8 cellular contexts compared by ENCODE assay signal in the genomic region with DNA sequence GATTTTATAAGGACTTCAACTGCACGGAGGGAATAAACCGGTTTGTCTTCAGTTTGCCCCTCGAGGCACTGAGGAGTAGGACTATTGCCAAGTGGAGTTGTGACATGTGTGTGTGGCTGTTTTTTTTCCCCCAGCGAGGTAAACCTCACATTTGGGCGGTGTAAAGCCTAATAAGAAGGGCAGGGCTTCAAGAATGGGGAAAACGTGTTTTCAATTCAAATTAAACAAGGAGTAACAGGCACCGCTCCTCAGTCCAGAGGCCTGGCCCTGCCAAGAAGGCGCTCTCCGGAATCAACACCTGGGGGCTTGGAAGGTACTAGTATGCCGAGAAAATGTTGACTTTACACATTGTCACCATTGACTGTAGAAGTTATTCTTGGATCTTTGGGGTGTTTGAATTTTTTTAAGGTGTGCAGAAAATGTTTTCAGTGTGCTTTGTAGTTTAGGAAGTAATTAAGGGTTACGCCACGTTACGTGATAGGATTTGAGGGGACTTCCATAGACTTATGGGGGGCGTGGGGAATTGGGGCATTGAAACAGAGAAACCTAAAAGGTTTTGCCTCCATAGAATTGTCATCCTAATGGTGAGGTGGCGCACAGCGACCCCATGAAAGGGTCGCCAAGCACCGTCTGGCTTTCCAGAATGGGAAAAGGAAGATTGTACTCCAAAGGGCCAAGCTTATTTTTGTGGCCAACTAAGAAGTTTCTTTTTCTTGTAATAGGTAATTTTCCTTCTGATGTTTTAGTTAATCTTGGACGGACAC. TPM values are rescaled to one million over a fixed set of nuclear protein-coding genes. Genes with fewer than 3 reads are reported as not detected.
A peak's percentile ranks its signal among the peaks of the same experiment; 100 is the strongest.
DNase-seq lines count a peak whose midpoint lies in the region; ATAC-seq and TF ChIP-seq lines count a peak whose summit lies in the region.

No MANE protein-coding gene starts in this region.

- DNase-seq in D341Med (ENCODE audit: low spot score): peak; percentile 18
- peak; percentile 73 for DNase-seq in RPMI8226
- no peak for DNase-seq in esophagus squamous epithelium (lab: John Stamatoyannopoulos, UW)
- no peak for DNase-seq in osteocyte (ENCODE audit: extremely low spot score, unreplicated experiment)
- DNase-seq in effector CD4-positive, alpha-beta T cell: no peak
- DNase-seq in H4 (ENCODE audit: low spot score): no peak

- H3K27me3 Mint-ChIP-seq in osteocyte (ENCODE audit: unreplicated experiment): peaks cover 6% of the 10 kb centered on the region

- H3K9me3 Mint-ChIP-seq in osteocyte (ENCODE audit: unreplicated experiment): no peaks in the 10 kb centered on the region

- no peak overlapping the region for H3K27ac Mint-ChIP-seq in osteocyte (ENCODE audit: unreplicated experiment)

- TF ChIP-seq CTCF in esophagus squamous epithelium (IDR thresholded peaks at IDR 0.05) (no peak), osteocyte (IDR thresholded peaks at IDR 0.05) (no peak)

- H3K4me1 ChIP-seq in esophagus squamous epithelium: peaks cover 0 to 43% (median 6%) of the 10 kb centered on the region in 3 donors

- H3K27ac ChIP-seq in esophagus squamous epithelium: peak overlapping the region; percentile 90 to 93 (median 93)

- ATAC-seq in HG02623 (IDR thresholded peaks at IDR 0.05; ENCODE audit: unreplicated experiment): no peak
- no peak for ATAC-seq in HG02678 (IDR thresholded peaks at IDR 0.05; ENCODE audit: unreplicated experiment)

- intact Hi-C loops in esophagus squamous epithelium (cut with DNase I): no loop called here

- H3K4me1 Mint-ChIP-seq in osteocyte (ENCODE audit: unreplicated experiment): peaks cover 16% of the 10 kb centered on the region

- peak overlapping the region; percentile 66 to 78 (median 74) for H3K4me3 ChIP-seq in esophagus squamous epithelium

- peaks cover 0 to 23% (median 0%) of the 10 kb centered on the region in 4 donors for H3K27me3 ChIP-seq in esophagus squamous epithelium

- 26 to 36% methylated on average over 17 to 18 of the region's 19 CpGs for whole genome bisulfite sequencing in esophagus squamous epithelium, 2 donors

- peak overlapping the region; percentile 75 for H3K4me3 Mint-ChIP-seq in osteocyte (ENCODE audit: unreplicated experiment)

- TF ChIP-seq POLR2A in esophagus squamous epithelium (IDR thresholded peaks at IDR 0.05): peak in 1 of 4 donors; percentile 28

- H3K36me3 Mint-ChIP-seq in osteocyte (ENCODE audit: unreplicated experiment): no peaks in the 10 kb centered on the region

- no peaks in the 10 kb centered on the region for H3K36me3 ChIP-seq in esophagus squamous epithelium

- H3K9me3 ChIP-seq in esophagus squamous epithelium: no peaks in the 10 kb centered on the region

RNA-seq across cellular contexts. Expression of a gene that starts 0.8 kb away (rescaled TPM):
- 10 to 100 TPM; 22.3 to 56.5 (median 26.0) TPM for total RNA-seq in esophagus squamous epithelium
- total RNA-seq in osteocyte: 0.51 and 0.97 TPM in 2 replicates
- total RNA-seq in H4 (2014; rRNA removed; shearing (Covaris generic)): 0.49 and 0.68 TPM in 2 replicates

Comparison
In these comparisons a context has a peak if more than half of its experiments do, and no peak if none do; other contexts are left out.
1. DNase-seq: peak in D341Med (single experiment) and RPMI8226 (single experiment); none in esophagus squamous epithelium (single experiment), osteocyte (single experiment), effector CD4-positive, alpha-beta T cell (single experiment) and H4 (single experiment).
2. RNA of a gene that starts 0.8 kb away (total RNA-seq): 22.3 to 56.5 TPM in esophagus squamous epithelium; 0.49 to 0.68 TPM in H4 and 0.51 to 0.97 TPM in osteocyte; every median in the first group is over 10 times any median in the second.